9 cellular contexts compared by ENCODE assay signal in genomic region chr6:116444092-116444491, GRCh38. TPM values are rescaled to one million over a fixed set of nuclear protein-coding genes. Genes with fewer than 3 reads are reported as not detected.
A peak's percentile ranks its signal among the peaks of the same experiment; 100 is the strongest.
DNase-seq lines count a peak whose midpoint lies in the region; ATAC-seq and TF ChIP-seq lines count a peak whose summit lies in the region.
"Had no signal": no experiment of that assay in that cellular context is flagged by ENCODE, and none has a peak within 500 bp of the region (broad histone marks: within the 10 kb centered on the region; RNA-seq: fewer than 3 reads in every experiment).

No MANE protein-coding gene starts in this region.

- POLR2A ChIA-PET in activated CD8-positive, alpha-beta T cell treated with anti-CD3 and anti-CD28 coated beads, Interleukin-2, amount 10 ng/mL, durations not matched to agents 7 days and 5 days (lab: Charles Lee), result no interaction called here

- H3K36me3 Mint-ChIP-seq in activated CD8-positive, alpha-beta T cell treated with anti-CD3 and anti-CD28 coated beads, Interleukin-2, amount 10 ng/mL, durations not matched to agents 7 days and 5 days (ENCODE audit: low read depth), result no peaks in the 10 kb centered on the region

- no peaks in the 10 kb centered on the region for H3K36me3 ChIP-seq in H7 (replicated peaks; ENCODE audit: control insufficient read depth, insufficient read depth, low read length)

- peaks cover 24% of the 10 kb centered on the region for H3K4me1 Mint-ChIP-seq in activated CD8-positive, alpha-beta T cell treated with anti-CD3 and anti-CD28 coated beads, Interleukin-2, amount 10 ng/mL, durations not matched to agents 7 days and 5 days (ENCODE audit: low read depth)

- DNase-seq in Daoy (ENCODE audit: low read depth) (peak; percentile 24), GM20000 (ENCODE audit: low spot score) (peak; percentile 45), iris pigment epithelial cell (ENCODE audit: low read depth) (peak; percentile 62), 8988T (no peak), H7 (no peak)
- no peak for DNase-seq in activated CD8-positive, alpha-beta T cell treated with anti-CD3 and anti-CD28 coated beads, Interleukin-2, amount 10 ng/mL, durations not matched to agents 7 days and 5 days

- H3K27me3 Mint-ChIP-seq in activated CD8-positive, alpha-beta T cell treated with anti-CD3 and anti-CD28 coated beads, Interleukin-2, amount 10 ng/mL, durations not matched to agents 7 days and 5 days (ENCODE audit: low read depth), result peaks cover 34% of the 10 kb centered on the region

- H3K27me3 ChIP-seq in H7 (ENCODE audit: control insufficient read depth, insufficient read depth, low read length), result no peaks in the 10 kb centered on the region

- CTCF ChIA-PET in activated CD8-positive, alpha-beta T cell treated with anti-CD3 and anti-CD28 coated beads, Interleukin-2, amount 10 ng/mL, durations not matched to agents 7 days and 5 days (lab: Charles Lee), result interaction anchor here (0.6 to 4.6 kb wide), 15 partner anchors 10 to 192 kb away, joined by 3 to 24 read pairs (median 3); no protein-coding TSS in a partner anchor

- H3K4me3 ChIP-seq in H7 (ENCODE audit: insufficient read depth, low read depth, low read length), result no peak overlapping the region

- TF ChIP-seq CTCF in GM20000 (IDR thresholded peaks at IDR 0.05; ENCODE audit: extremely low read depth, missing control alignments), result peak; percentile 54
- TF ChIP-seq CTCF in LNCAP (IDR thresholded peaks at IDR 0.05), result peak; percentile 68

- no peak overlapping the region for H3K27ac Mint-ChIP-seq in activated CD8-positive, alpha-beta T cell treated with anti-CD3 and anti-CD28 coated beads, Interleukin-2, amount 10 ng/mL, durations not matched to agents 7 days and 5 days

- peak; percentile 73 for ATAC-seq in activated CD8-positive, alpha-beta T cell treated with anti-CD3 and anti-CD28 coated beads, Interleukin-2, amount 10 ng/mL, durations not matched to agents 7 days and 5 days
- no peak for ATAC-seq in GM21737 (IDR thresholded peaks at IDR 0.05; ENCODE audit: unreplicated experiment)

- no peak overlapping the region for H3K4me3 Mint-ChIP-seq in activated CD8-positive, alpha-beta T cell treated with anti-CD3 and anti-CD28 coated beads, Interleukin-2, amount 10 ng/mL, durations not matched to agents 7 days and 5 days
- H3K4me3 Mint-ChIP-seq: T-helper 1 cell treated with Interleukin-12 subunit alpha and Interleukin-12 subunit beta and Interleukin-4 antibody, amounts not matched to agents 30 μg/mL and 1 μg/mL, for 36 hours had no signal

- no peaks in the 10 kb centered on the region for H3K9me3 Mint-ChIP-seq in activated CD8-positive, alpha-beta T cell treated with anti-CD3 and anti-CD28 coated beads, Interleukin-2, amount 10 ng/mL, durations not matched to agents 7 days and 5 days (ENCODE audit: insufficient read depth)
- H3K9me3 Mint-ChIP-seq: T-helper 1 cell treated with Interleukin-12 subunit alpha and Interleukin-12 subunit beta and Interleukin-4 antibody, amounts not matched to agents 30 μg/mL and 1 μg/mL, for 36 hours had no signal

RNA-seq across cellular contexts. Expression of gene CALHM6, which starts 17.1 kb away (rescaled TPM):
- total RNA-seq in Daoy (2014; rRNA removed; shearing (Covaris generic)), result 6.0 and 11.7 TPM in 2 replicates
- total RNA-seq in activated CD8-positive, alpha-beta T cell treated with anti-CD3 and anti-CD28 coated beads, Interleukin-2, amount 10 ng/mL, durations not matched to agents 7 days and 5 days, result 10 to 100 TPM; 19.3 to 20.6 TPM
- total RNA-seq in H7 (2014; rRNA removed; shearing (Covaris generic)), result 0.45 and 2.1 TPM in 2 replicates

Comparison
In these comparisons a context has a peak if more than half of its experiments do, and no peak if none do; other contexts are left out.
1. DNase-seq: peak in Daoy (single experiment), GM20000 (single experiment) and iris pigment epithelial cell (single experiment); none in activated CD8-positive, alpha-beta T cell treated with anti-CD3 and anti-CD28 coated beads, Interleukin-2, amount 10 ng/mL, durations not matched to agents 7 days and 5 days (single experiment), 8988T (single experiment) and H7 (single experiment).